Comparison of ENCODE assay signal across 1 cellular context in genomic region chr10:117552156-117552620, GRCh38.
TF ChIP-seq lines count a peak whose summit lies in the region.

No MANE protein-coding gene starts in this region.

TF ChIP-seq in IMR-90, 13 proteins besides CTCF, POLR2A, EP300 and RAD21 (continued from another document):
- TF ChIP-seq MAZ (IDR thresholded peaks at IDR 0.05; ENCODE audit: borderline replicate concordance, low read depth, low read length) = no peak
- TF ChIP-seq RFX5 (IDR thresholded peaks at IDR 0.05; ENCODE audit: low read depth, low read length) = no peak
- TF ChIP-seq MAFK (IDR thresholded peaks at IDR 0.05; ENCODE audit: low read depth, low read length) = no peak
- no peak for TF ChIP-seq USF2 (IDR thresholded peaks at IDR 0.05; ENCODE audit: low read depth, low read length)
- TF ChIP-seq SMC3 (IDR thresholded peaks at IDR 0.05; ENCODE audit: low read depth, low read length) = no peak
- no peak for TF ChIP-seq ELK1 (IDR thresholded peaks at IDR 0.05; ENCODE audit: borderline replicate concordance, low read depth, low read length)
- no peak for TF ChIP-seq CEBPB (IDR thresholded peaks at IDR 0.05; ENCODE audit: low read depth, low read length)
- TF ChIP-seq NFE2L2 (IDR thresholded peaks at IDR 0.05; ENCODE audit: low read depth, low read length) = no peak
- no peak for TF ChIP-seq BHLHE40 (IDR thresholded peaks at IDR 0.05; ENCODE audit: low read depth, low read length)
- TF ChIP-seq MXI1 (IDR thresholded peaks at IDR 0.05; ENCODE audit: borderline replicate concordance, low read depth, low read length) = no peak
- no peak for TF ChIP-seq CHD1 (IDR thresholded peaks at IDR 0.05; ENCODE audit: low read depth, low read length)
